Comparison of ENCODE assay signal across 2 cellular contexts in genomic region chr7:130867039-130867438, GRCh38.
A peak's percentile ranks its signal among the peaks of the same experiment; 100 is the strongest.
TF ChIP-seq lines count a peak whose summit lies in the region.

No MANE protein-coding gene starts in this region.

TF ChIP-seq in IMR-90, 13 proteins besides CTCF, POLR2A, EP300 and RAD21:
- TF ChIP-seq CHD1 (IDR thresholded peaks at IDR 0.05; ENCODE audit: low read depth, low read length) (no peak), BHLHE40 (IDR thresholded peaks at IDR 0.05; ENCODE audit: low read depth, low read length) (no peak), FOS (IDR thresholded peaks at IDR 0.05; ENCODE audit: low read depth, low read length) (no peak), MAZ (IDR thresholded peaks at IDR 0.05; ENCODE audit: borderline replicate concordance, low read depth, low read length) (no peak), SMC3 (IDR thresholded peaks at IDR 0.05; ENCODE audit: low read depth, low read length) (no peak), RFX5 (IDR thresholded peaks at IDR 0.05; ENCODE audit: low read depth, low read length) (no peak), ELK1 (IDR thresholded peaks at IDR 0.05; ENCODE audit: borderline replicate concordance, low read depth, low read length) (no peak)

TF ChIP-seq in endothelial cell of umbilical vein, 7 proteins besides CTCF, POLR2A, EP300 and RAD21:
- TF ChIP-seq MYC (IDR thresholded peaks at IDR 0.05; ENCODE audit: low read depth, low read length) (no peak), POLR2AphosphoS5 (IDR thresholded peaks at IDR 0.05; ENCODE audit: insufficient read depth, low read depth, low read length) (peak; percentile 5)
